8 cellular contexts compared by ENCODE assay signal in the genomic region with DNA sequence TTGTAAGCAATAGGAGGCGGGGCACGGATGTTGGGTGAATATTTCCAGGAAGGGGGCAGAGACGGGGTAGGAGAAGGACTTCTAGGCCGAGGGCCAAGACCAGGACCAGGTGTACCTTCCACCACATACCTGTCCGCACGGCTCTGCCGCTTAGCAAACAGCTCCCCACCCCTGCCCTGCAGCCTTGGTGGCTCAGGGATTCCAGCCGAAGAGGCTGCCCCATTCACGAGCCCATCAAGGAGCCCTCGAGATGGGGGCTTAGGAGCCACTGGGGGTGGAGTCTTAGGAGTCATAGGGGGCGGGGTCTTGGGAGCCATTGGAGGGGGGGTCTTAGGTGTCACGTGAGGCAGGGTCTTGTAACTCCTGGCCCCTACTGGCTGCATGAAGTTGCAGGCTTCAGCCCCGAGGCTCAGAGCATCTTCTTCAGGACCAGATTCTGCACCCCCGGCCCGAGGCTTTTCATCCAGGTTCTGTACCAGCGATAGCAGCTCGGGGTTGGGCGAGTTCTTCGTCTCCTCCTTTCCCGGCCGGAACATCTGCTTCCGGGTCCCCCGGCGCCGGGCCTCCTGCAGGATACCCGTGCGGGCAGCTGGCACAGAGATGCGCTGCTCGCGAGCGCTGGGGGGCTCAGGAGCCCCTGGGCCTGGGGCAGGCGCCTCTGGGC. TPM values are rescaled to one million over a fixed set of nuclear protein-coding genes. Genes with fewer than 3 reads are reported as not detected.
DNase-seq lines count a peak whose midpoint lies in the region; ATAC-seq, FAIRE-seq and TF ChIP-seq lines count a peak whose summit lies in the region.

No MANE protein-coding gene starts in this region.

- H3K27me3 Mint-ChIP-seq in immature natural killer cell (ENCODE audit: low read depth in 3 of 3): peaks cover 0 to 6% (median 2%) of the 10 kb centered on the region in 3 donors

- H3K27me3 ChIP-seq in bronchial epithelial cell (ENCODE audit: control insufficient read depth, insufficient read depth, low read length) (no peaks in the 10 kb centered on the region), skeletal muscle satellite cell (ENCODE audit: control insufficient read depth, insufficient read depth, low read length) (no peaks in the 10 kb centered on the region)

- H3K9ac ChIP-seq in skeletal muscle satellite cell (ENCODE audit: low read depth, low read length): peak overlapping the region; percentile 76

- H3K9me3 ChIP-seq in skeletal muscle satellite cell (replicated peaks; ENCODE audit: low read length): no peaks in the 10 kb centered on the region

- FAIRE-seq in bronchial epithelial cell (lab: Jason Lieb, UNC): no peak

- peaks cover 0 to 11% of the 10 kb centered on the region in 2 donors for H3K4me1 Mint-ChIP-seq in immature natural killer cell

- peak overlapping the region; percentile 79 for H3K4me2 ChIP-seq in skeletal muscle satellite cell (ENCODE audit: low read length)

- no peaks in the 10 kb centered on the region for H3K36me3 Mint-ChIP-seq in immature natural killer cell

- peak overlapping the region in 2 of 6 donors; percentile 17 to 30 for H3K27ac Mint-ChIP-seq in immature natural killer cell

- H3K9me3 Mint-ChIP-seq in immature natural killer cell: no peaks in the 10 kb centered on the region

- H3K4me3 Mint-ChIP-seq in immature natural killer cell: peak overlapping the region; percentile 59 to 83 (median 74)

- peaks cover 37% of the 10 kb centered on the region for H3K4me1 ChIP-seq in skeletal muscle satellite cell (ENCODE audit: control insufficient read depth, insufficient read depth, low read length)

- no peak for TF ChIP-seq CTCF in bronchial epithelial cell (IDR thresholded peaks at IDR 0.05; ENCODE audit: insufficient read depth, low read length, severe bottlenecking)

- DNase-seq in DMS79 (lab: John Stamatoyannopoulos, UW) (peak; percentile 59), NCI-H2227 treated with DMSO at 0.1 percent for 48 hours (lab: John Stamatoyannopoulos, UW) (peak; percentile 69), bronchial epithelial cell (ENCODE audit: low read depth) (no peak), immature natural killer cell (peak; percentile 15 to 31 (median 23)), AML-193 (lab: John Stamatoyannopoulos, UW) (no peak)

- H3K4me3 ChIP-seq in bronchial epithelial cell (ENCODE audit: low read depth, low read length) (peak overlapping the region; percentile 46), skeletal muscle satellite cell (ENCODE audit: low read length) (peak overlapping the region; percentile 65)

- H3K36me3 ChIP-seq in bronchial epithelial cell (ENCODE audit: control insufficient read depth, insufficient read depth, low read length) (no peaks in the 10 kb centered on the region), skeletal muscle satellite cell (ENCODE audit: insufficient read depth, low read length) (no peaks in the 10 kb centered on the region)

- ATAC-seq in HG02763 (IDR thresholded peaks at IDR 0.05; ENCODE audit: unreplicated experiment): no peak
- no peak for ATAC-seq in GM18909 (IDR thresholded peaks at IDR 0.05; ENCODE audit: poor library complexity, unreplicated experiment)

RNA-seq across cellular contexts. Expression of a gene that starts 6.1 kb away (rescaled TPM):
- not detected in 2 replicates for total RNA-seq in bronchial epithelial cell
- not detected for polyA plus RNA-seq in immature natural killer cell
- total RNA-seq in skeletal muscle satellite cell (2012; rRNA removed): not detected in 2 replicates

RNA-seq across cellular contexts. Expression of a gene that starts 8.5 kb away (rescaled TPM):
- total RNA-seq in bronchial epithelial cell: under 0.01 TPM in 1 of 2 replicates, not detected in the other
- polyA plus RNA-seq in immature natural killer cell: not detected
- total RNA-seq in skeletal muscle satellite cell (2012; rRNA removed): 0.22 TPM in 1 of 2 replicates, not detected in the other

RNA-seq across cellular contexts. Expression of a gene that starts 50.6 kb away (rescaled TPM):
- total RNA-seq in bronchial epithelial cell: 3.7 and 4.0 TPM in 2 replicates
- under 1 TPM in 1 of 3 donors, not detected in 2; 0.37 TPM for polyA plus RNA-seq in immature natural killer cell
- total RNA-seq in skeletal muscle satellite cell (2012; rRNA removed): 2.0 and 2.8 TPM in 2 replicates

RNA-seq across cellular contexts. Expression of a gene that starts 56.2 kb away (rescaled TPM):
- total RNA-seq in bronchial epithelial cell: 5.8 and 24.5 TPM in 2 replicates
- polyA plus RNA-seq in immature natural killer cell: 1 to 10 TPM in 1 of 3 donors, under 1 TPM in 1, not detected in 1; 0.48 to 1.6 TPM
- total RNA-seq in skeletal muscle satellite cell (2012; rRNA removed): 10.1 and 12.5 TPM in 2 replicates

Comparison
In these comparisons a context has a peak if more than half of its experiments do, and no peak if none do; other contexts are left out.
1. DNase-seq: peak in DMS79 (single experiment), NCI-H2227 treated with DMSO at 0.1 percent for 48 hours (single experiment) and immature natural killer cell (3 of 3); none in bronchial epithelial cell (single experiment) and AML-193 (0 of 2).